In the genomic region with DNA sequence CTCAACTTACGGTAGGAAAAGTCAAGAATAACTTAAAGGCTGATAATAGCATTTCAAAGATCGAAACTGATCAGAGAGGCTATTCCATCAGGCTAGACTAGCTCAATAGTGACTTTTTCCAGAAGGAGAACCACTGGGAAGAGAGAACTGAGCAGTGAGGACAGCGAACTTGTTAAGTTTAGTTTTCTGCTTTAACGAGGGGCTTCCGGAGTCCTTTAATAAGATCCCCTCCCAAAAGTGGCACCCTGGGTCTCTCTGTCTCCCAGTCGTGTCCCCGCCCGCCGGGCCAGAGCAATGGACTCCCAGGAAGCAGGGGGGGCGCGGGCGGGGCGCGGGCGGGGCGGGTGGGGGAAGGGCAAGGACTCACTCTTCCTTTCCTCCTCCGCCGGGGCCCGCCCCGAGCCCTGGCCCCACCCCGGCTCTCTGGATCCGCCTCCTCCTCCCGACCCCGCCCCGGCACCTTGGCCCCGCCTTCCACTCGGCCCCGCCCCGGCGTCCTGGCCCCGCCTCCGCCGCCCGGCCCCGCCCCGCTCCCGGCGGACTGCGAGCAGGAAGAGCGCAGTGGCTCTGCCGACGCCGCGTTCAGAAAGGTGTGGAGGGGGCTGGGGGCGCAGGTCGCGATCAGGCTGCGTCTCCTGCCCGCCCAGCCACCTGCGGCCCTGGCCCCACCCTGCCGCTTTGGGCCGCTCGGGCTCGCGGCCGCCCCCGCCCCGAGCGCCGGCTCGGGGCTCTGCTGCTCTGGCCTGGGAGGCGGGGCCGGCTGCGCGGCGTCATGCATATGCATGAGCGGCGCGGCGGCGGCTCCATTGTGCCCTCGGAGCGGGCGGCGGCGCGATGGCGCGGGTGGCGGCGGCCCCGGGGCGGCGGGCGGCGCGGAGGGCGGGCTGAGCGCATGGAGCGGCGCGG, we compare ENCODE assay signal across 8 cellular contexts. TPM values are rescaled to one million over a fixed set of nuclear protein-coding genes. Genes with fewer than 3 reads are reported as not detected.
DNase-seq lines count a peak whose midpoint lies in the region; ATAC-seq, FAIRE-seq and TF ChIP-seq lines count a peak whose summit lies in the region.

A gene with protein sequence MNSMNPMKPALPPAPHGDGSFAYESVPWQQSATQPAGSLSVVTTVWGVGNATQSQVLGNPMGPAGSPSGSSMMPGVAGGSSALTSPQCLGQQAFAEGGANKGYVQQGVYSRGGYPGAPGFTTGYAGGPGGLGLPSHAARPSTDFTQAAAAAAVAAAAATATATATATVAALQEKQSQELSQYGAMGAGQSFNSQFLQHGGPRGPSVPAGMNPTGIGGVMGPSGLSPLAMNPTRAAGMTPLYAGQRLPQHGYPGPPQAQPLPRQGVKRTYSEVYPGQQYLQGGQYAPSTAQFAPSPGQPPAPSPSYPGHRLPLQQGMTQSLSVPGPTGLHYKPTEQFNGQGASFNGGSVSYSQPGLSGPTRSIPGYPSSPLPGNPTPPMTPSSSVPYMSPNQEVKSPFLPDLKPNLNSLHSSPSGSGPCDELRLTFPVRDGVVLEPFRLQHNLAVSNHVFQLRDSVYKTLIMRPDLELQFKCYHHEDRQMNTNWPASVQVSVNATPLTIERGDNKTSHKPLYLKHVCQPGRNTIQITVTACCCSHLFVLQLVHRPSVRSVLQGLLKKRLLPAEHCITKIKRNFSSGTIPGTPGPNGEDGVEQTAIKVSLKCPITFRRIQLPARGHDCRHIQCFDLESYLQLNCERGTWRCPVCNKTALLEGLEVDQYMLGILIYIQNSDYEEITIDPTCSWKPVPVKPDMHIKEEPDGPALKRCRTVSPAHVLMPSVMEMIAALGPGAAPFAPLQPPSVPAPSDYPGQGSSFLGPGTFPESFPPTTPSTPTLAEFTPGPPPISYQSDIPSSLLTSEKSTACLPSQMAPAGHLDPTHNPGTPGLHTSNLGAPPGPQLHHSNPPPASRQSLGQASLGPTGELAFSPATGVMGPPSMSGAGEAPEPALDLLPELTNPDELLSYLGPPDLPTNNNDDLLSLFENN (plus strand): TSS at position 806 of the 906 bp plus-strand sequence. CDS start 7,403 bp downstream, outside the sequence.

- peak within 1 kb of the TSS; percentile 81 to 93 for H3K4me3 ChIP-seq in ascending aorta
- H3K4me3 ChIP-seq in right cardiac atrium (ENCODE audit: low read length), result peak within 1 kb of the TSS; percentile 97

- H3K27ac ChIP-seq in ascending aorta (peak within 1 kb of the TSS; percentile 88 to 98), right cardiac atrium (ENCODE audit: low read length) (peak within 1 kb of the TSS; percentile 99)

- peaks cover 4 to 15% of the 10 kb centered on the region in 2 donors for H3K4me1 ChIP-seq in ascending aorta
- H3K4me1 ChIP-seq in right cardiac atrium (ENCODE audit: control insufficient read depth, insufficient read depth, low read length), result peaks cover 15% of the 10 kb centered on the region

- intact Hi-C loops in ascending aorta (cut with DNase I) (loop anchor here (1.0 to 5.0 kb wide), 9 partner anchors 21 to 491 kb away; a partner anchor contains a TSS), right cardiac atrium (cut with DNase I) (no loop called here)

- peaks cover 0 to 4% of the 10 kb centered on the region in 2 donors for H3K36me3 ChIP-seq in ascending aorta

- WGBS in right cardiac atrium, result 1% methylated on average over 92 of the region's 92 CpGs

- no peak for TF ChIP-seq CTCF in ascending aorta (IDR thresholded peaks at IDR 0.05)

- peak; percentile 55 for FAIRE-seq in urothelium cell line (lab: Jason Lieb, UNC)

- H3K27me3 ChIP-seq in ascending aorta (no peaks in the 10 kb centered on the region), right cardiac atrium (ENCODE audit: control insufficient read depth, insufficient read depth) (no peaks in the 10 kb centered on the region)

- ATAC-seq in GM18499 (IDR thresholded peaks at IDR 0.05; ENCODE audit: insufficient read depth, unreplicated experiment), result peak; percentile 30
- ATAC-seq in HG02938 (IDR thresholded peaks at IDR 0.05; ENCODE audit: unreplicated experiment), result peak; percentile 57
- peak; percentile 99 for ATAC-seq in right cardiac atrium

- peak; percentile 91 to 95 for DNase-seq in NCI-H1930 (lab: John Stamatoyannopoulos, UW)
- peak; percentile 81 for DNase-seq in T-helper 22 cell (ENCODE audit: low read depth)
- DNase-seq in ascending aorta (ENCODE audit: low spot score in 2 of 2), result peak; percentile 63 to 94
- peak; percentile 93 to 98 (median 97) for DNase-seq in right cardiac atrium
- DNase-seq in putamen (ENCODE audit: low spot score), result peak; percentile 93
- DNase-seq in urothelium cell line (ENCODE audit: low spot score), result peak; percentile 97

- H3K9me3 ChIP-seq in ascending aorta (no peaks in the 10 kb centered on the region), right cardiac atrium (ENCODE audit: control insufficient read depth, low read length) (no peaks in the 10 kb centered on the region)

RNA-seq across cellular contexts. Expression of the gene that starts here (rescaled TPM):
- total RNA-seq in ascending aorta (75.5 TPM), right cardiac atrium (10 to 100 TPM; 47.4 to 61.6 (median 51.2) TPM)
- 36.3 TPM for polyA plus RNA-seq in right cardiac atrium

Comparison
In these comparisons a context has a peak if more than half of its experiments do, and no peak if none do; other contexts are left out.
1. Peak in every context shown above with its lines: DNase-seq, ATAC-seq, H3K4me3 ChIP-seq and H3K27ac ChIP-seq.
2. ATAC-seq: peak in every context shown above with its lines; median percentile 99 in right cardiac atrium; 57 in HG02938; 30 in GM18499.